ENCODE assay signal across 13 cellular contexts in the genomic region with DNA sequence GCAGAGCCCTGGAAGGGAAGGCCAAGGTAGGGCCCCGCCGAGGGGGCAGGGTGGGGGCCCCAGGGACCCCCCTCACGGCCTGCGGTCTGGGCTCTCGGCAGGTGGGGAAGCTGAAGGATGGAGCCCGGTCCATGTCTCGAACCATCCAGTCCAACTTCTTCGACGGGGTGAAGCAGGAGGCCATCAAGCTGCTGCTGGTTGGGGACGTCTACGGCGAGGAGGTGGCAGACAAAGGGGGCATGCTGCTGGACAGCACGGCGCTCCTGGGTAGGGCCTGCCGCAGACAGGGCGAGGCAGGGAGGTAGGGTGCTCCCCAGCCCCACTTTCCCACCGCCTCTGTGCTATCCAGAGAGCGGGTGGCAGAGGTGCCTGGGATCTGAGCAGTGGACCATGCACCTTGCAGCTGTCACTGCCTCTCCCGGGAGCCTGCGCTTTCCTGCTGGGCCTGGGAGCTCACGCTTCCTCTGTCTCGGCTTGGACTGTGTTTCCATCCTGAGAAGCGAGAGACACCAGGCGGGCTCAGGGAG.
"Had no signal": no experiment of that assay in that cellular context is flagged by ENCODE, and none has a peak within 500 bp of the region (broad histone marks: within the 10 kb centered on the region; RNA-seq: fewer than 3 reads in every experiment).

No MANE protein-coding gene starts in this region.

- H3K4me3 ChIP-seq: cardiac muscle cell, gastrocnemius medialis, mucosa of descending colon, right atrium auricular region, testis had no signal

- DNase-seq: activated CD4-positive, alpha-beta T cell treated with anti-CD3 and anti-CD28 coated beads, Interleukin-2, amount 50 U/mL, for 48 hours; activated naive CD4-positive, alpha-beta T cell treated with anti-CD3 and anti-CD28 coated beads, Interleukin-2, amount 50 U/mL, for 16 hours; erythroblast; gastrocnemius medialis; naive thymus-derived CD4-positive, alpha-beta T cell; small intestine; T-helper 1 cell; testis had no signal

- H3K36me3 ChIP-seq: cardiac muscle cell, gastrocnemius medialis had no signal

- FAIRE-seq: small intestine had no signal

- ATAC-seq: gastrocnemius medialis; left lobe of liver; mucosa of descending colon; naive thymus-derived CD4-positive, alpha-beta T cell had no signal

- H3K27ac ChIP-seq: cardiac muscle cell, gastrocnemius medialis, right atrium auricular region, testis, VCaP had no signal

- H3K27me3 ChIP-seq: cardiac muscle cell, gastrocnemius medialis, right atrium auricular region, testis had no signal

- H3K9me3 ChIP-seq: gastrocnemius medialis, mucosa of descending colon, right atrium auricular region, testis had no signal
